Comparison of ENCODE assay signal across 8 cellular contexts in the genomic region with DNA sequence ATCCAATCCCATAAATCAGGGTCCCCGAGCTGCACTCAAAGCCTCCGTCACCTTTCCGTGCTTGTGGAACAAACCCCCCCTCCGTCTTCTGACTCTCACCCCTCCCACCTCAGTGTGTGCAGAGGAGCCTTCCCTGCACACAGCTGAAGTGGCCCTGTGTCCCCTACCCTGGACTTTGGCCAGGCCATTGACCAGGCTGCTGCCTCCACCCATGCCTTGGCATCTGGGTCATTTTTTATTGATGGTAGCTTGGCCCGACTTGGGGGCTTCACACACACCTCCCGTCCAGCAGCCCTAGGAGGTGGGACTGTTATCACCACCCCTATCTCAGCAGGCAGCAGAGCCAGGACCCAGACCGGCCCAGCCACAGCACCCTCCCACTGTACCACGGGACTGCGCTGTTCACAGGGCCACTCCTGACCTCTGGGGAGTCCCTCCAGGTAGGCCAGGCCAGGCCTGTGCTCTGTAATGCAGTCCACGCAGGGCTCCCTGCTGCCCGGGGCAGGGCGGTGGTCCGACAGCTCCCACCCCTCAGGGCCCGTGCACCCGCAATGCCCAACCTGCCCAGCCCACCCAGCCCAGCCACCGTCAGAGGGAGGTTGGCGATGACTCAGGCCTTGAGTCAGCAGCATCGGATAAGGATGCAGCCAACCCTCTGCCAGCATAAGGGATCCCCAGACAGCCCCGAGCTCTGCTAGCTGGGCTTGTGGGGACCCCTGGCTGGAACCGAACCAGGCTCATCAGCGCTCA. TPM values are rescaled to one million over a fixed set of nuclear protein-coding genes. Genes with fewer than 3 reads are reported as not detected.
A peak's percentile ranks its signal among the peaks of the same experiment; 100 is the strongest.
DNase-seq lines count a peak whose midpoint lies in the region; ATAC-seq and TF ChIP-seq lines count a peak whose summit lies in the region.

No MANE protein-coding gene starts in this region.

- H4K20me1 ChIP-seq in BLaER1, result no peaks in the 10 kb centered on the region
- H4K20me1 ChIP-seq in PC-3 (ENCODE audit: low read length), result no peaks in the 10 kb centered on the region

- peak; percentile 87 for DNase-seq in PC-3
- no peak for DNase-seq in epithelial cell of proximal tubule (ENCODE audit: low read depth)
- no peak for DNase-seq in neural crest cell (ENCODE audit: low read depth, low spot score)
- no peak for DNase-seq in NCI-H2029 treated with DMSO at 0.1 percent for 48 hours (lab: John Stamatoyannopoulos, UW)
- DNase-seq in posterior vena cava (ENCODE audit: low spot score), result no peak
- no peak for DNase-seq in NCI-H524 treated with DMSO at 0.1 percent for 48 hours (lab: John Stamatoyannopoulos, UW)

- H3K4me1 Mint-ChIP-seq in neural crest cell, result peaks cover 67% of the 10 kb centered on the region

- H3K4me3 Mint-ChIP-seq in neural crest cell, result peak overlapping the region; percentile 72

- H3K9me3 ChIP-seq in BLaER1 (no peaks in the 10 kb centered on the region), PC-3 (ENCODE audit: low read length) (no peaks in the 10 kb centered on the region)

- ATAC-seq in PC-3, result peak; percentile 65
- ATAC-seq in HG03521 (IDR thresholded peaks at IDR 0.05; ENCODE audit: unreplicated experiment), result no peak

- H3K36me3 ChIP-seq in BLaER1, result no peaks in the 10 kb centered on the region
- H3K36me3 ChIP-seq in PC-3 (ENCODE audit: low read depth, low read length), result no peaks in the 10 kb centered on the region

- no peaks in the 10 kb centered on the region for H3K9me2 ChIP-seq in PC-3 (replicated peaks; ENCODE audit: low read length)

- peak overlapping the region; percentile 81 for H3K4me2 ChIP-seq in BLaER1
- peak overlapping the region; percentile 86 for H3K4me2 ChIP-seq in PC-3 (ENCODE audit: low read length)

- TF ChIP-seq CTCF in PC-3 (conservative IDR thresholded peaks at IDR 0.05; ENCODE audit: low read depth, low read length) (no peak), epithelial cell of proximal tubule (conservative IDR thresholded peaks at IDR 0.05; ENCODE audit: low read depth, low read length) (no peak), neural crest cell (conservative IDR thresholded peaks at IDR 0.05) (no peak)

- H3K27ac ChIP-seq in BLaER1, result peak overlapping the region; percentile 95
- peak overlapping the region; percentile 99 for H3K27ac ChIP-seq in PC-3 (ENCODE audit: low read length)

- BruUV-seq in PC-3 (replicated peaks; lab: Mats Ljungman, UMichigan), result no TSS peak

- no peaks in the 10 kb centered on the region for H3K36me3 Mint-ChIP-seq in neural crest cell (ENCODE audit: low read depth)

- no peaks in the 10 kb centered on the region for H3F3A ChIP-seq in PC-3 (ENCODE audit: low read length, unreplicated experiment)

- intact Hi-C loops in PC-3 (cut with micrococcal nuclease) (no loop called here), posterior vena cava (cut with DNase I) (no loop called here)

- peak overlapping the region; percentile 88 for H3K9ac ChIP-seq in BLaER1
- peak overlapping the region; percentile 94 for H3K9ac ChIP-seq in PC-3 (ENCODE audit: low read length)

- H3K4me1 ChIP-seq in BLaER1 (peaks cover 71% of the 10 kb centered on the region), PC-3 (ENCODE audit: insufficient read depth, low read length) (peaks cover 62% of the 10 kb centered on the region)

- peaks cover 6% of the 10 kb centered on the region for H3K9me3 Mint-ChIP-seq in neural crest cell

- H3K4me3 ChIP-seq in BLaER1, result no peak overlapping the region
- H3K4me3 ChIP-seq in PC-3 (ENCODE audit: low read length), result peak overlapping the region; percentile 62
- peak overlapping the region; percentile 16 for H3K4me3 ChIP-seq in epithelial cell of proximal tubule (ENCODE audit: low read depth, low read length)

- CTCF ChIA-PET in PC-3 (lab: Charles Lee), result interaction anchor here (0.6 kb wide), 1 partner anchor 29 kb away, joined by 3 read pairs; no protein-coding TSS in a partner anchor

- peaks cover 2% of the 10 kb centered on the region for H3K27me3 Mint-ChIP-seq in neural crest cell (ENCODE audit: low read depth)

- peak overlapping the region; percentile 67 for H3K27ac Mint-ChIP-seq in neural crest cell (ENCODE audit: unreplicated experiment)

- H3K79me2 ChIP-seq in PC-3 (ENCODE audit: low read length), result 0 out of 2 replicates have a peak, but pooled peaks cover 5% of the 10 kb centered on the region

- H3K27me3 ChIP-seq in BLaER1 (no peaks in the 10 kb centered on the region), PC-3 (ENCODE audit: low read length) (no peaks in the 10 kb centered on the region)

- POLR2A ChIA-PET in PC-3 (lab: Charles Lee; ENCODE audit: unreplicated experiment), result no interaction called here

- H2AFZ ChIP-seq in PC-3 (ENCODE audit: low read length), result peak overlapping the region; percentile 39; the same call in 1 of the 2 replicates

RNA-seq across cellular contexts. Expression of a gene that starts 9.2 kb away (rescaled TPM):
- total RNA-seq in PC-3 (2014; rRNA removed) (132 and 161 TPM in 2 replicates), epithelial cell of proximal tubule (100 and 130 TPM in 2 replicates), neural crest cell (60.6 and 61.7 TPM in 2 replicates), posterior vena cava (10 to 100 TPM; 70.5 to 78.7 TPM)

RNA-seq across cellular contexts. Expression of a gene that starts 43.8 kb away (rescaled TPM):
- total RNA-seq in PC-3 (2014; rRNA removed) (7.9 and 8.8 TPM in 2 replicates), epithelial cell of proximal tubule (1.7 and 2.3 TPM in 2 replicates), neural crest cell (4.4 and 5.0 TPM in 2 replicates), posterior vena cava (10 to 100 TPM in 1 of 2 donors, 1 to 10 TPM in 1; 8.2 to 10.2 TPM)
